ENCODE assay signal across 8 cellular contexts in the genomic region with DNA sequence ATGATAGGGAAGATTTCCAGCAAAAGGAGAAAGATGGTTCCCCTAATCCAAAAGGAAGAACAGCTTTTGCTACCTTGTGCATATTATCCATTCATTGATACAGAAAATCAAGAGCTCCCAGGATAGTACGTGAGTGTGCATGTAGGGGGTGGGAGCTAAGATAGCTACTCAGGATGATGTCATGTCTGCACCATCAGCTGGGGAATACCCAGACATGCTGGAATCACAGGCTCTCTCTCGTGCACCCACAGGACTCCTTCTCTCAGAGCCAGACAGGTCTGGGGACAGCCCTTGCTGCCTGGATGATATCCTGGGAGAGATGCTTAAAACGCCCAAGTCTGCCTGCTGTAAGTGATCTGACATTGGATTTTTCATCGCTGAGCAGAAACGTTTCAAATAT. TPM values are rescaled to one million over a fixed set of nuclear protein-coding genes. Genes with fewer than 3 reads are reported as not detected.
DNase-seq lines count a peak whose midpoint lies in the region; ATAC-seq and TF ChIP-seq lines count a peak whose summit lies in the region.

No MANE protein-coding gene starts in this region.

- no peak overlapping the region for H2AFZ ChIP-seq in SU-DHL-6 (ENCODE audit: low read depth, low read length, severe bottlenecking)

- H4K20me1 ChIP-seq in SU-DHL-6 (ENCODE audit: low read depth, low read length): no peaks in the 10 kb centered on the region

- H3K27me3 ChIP-seq in SU-DHL-6 (ENCODE audit: low read length) (no peaks in the 10 kb centered on the region), heart right ventricle (no peaks in the 10 kb centered on the region)

- intact Hi-C loops in heart right ventricle (cut with DNase I): no loop called here

- H3K27ac ChIP-seq in SU-DHL-6 (ENCODE audit: low read depth, low read length) (peak overlapping the region; percentile 63), heart right ventricle (peak overlapping the region in 1 of 10 donors; percentile 17)

- peaks cover 17% of the 10 kb centered on the region for H3F3A ChIP-seq in SU-DHL-6 (ENCODE audit: insufficient read depth)

- H3K36me3 ChIP-seq in SU-DHL-6 (ENCODE audit: low read length) (peaks cover 20% of the 10 kb centered on the region), heart right ventricle (no peaks in the 10 kb centered on the region)

- no peaks in the 10 kb centered on the region for H3K9me2 ChIP-seq in SU-DHL-6 (replicated peaks; ENCODE audit: insufficient read depth, low read length)

- H3K4me3 ChIP-seq in SU-DHL-6 (ENCODE audit: insufficient read depth, low read length, poor library complexity, severe bottlenecking) (no peak overlapping the region), heart right ventricle (no peak overlapping the region)

- TF ChIP-seq CTCF in SU-DHL-6 (IDR thresholded peaks at IDR 0.05; ENCODE audit: insufficient read depth, low read length, poor library complexity, severe bottlenecking) (no peak), heart right ventricle (IDR thresholded peaks at IDR 0.05) (no peak)

- in situ Hi-C loops in KBM-7 (cut with MboI; ENCODE audit: low pct_unique_long_range_greater_than_20kb, low sequenced_read_pairs): no loop called here

- peak overlapping the region; percentile 29 for H3K4me2 ChIP-seq in SU-DHL-6 (ENCODE audit: low read depth, low read length, poor library complexity, severe bottlenecking)

- H3K4me1 ChIP-seq in heart right ventricle: peaks cover 6 to 36% (median 21%) of the 10 kb centered on the region in 9 donors

- H3K9ac ChIP-seq in SU-DHL-6 (ENCODE audit: low read length): 0 out of 2 replicates have a peak overlapping the region, but pooled peaks have one; percentile 7

- peak; percentile 28 for DNase-seq in AG20443 (ENCODE audit: low spot score)
- no peak for DNase-seq in heart right ventricle
- DNase-seq in NCI-H1930 (lab: John Stamatoyannopoulos, UW): no peak
- DNase-seq in NCI-H2227 (lab: John Stamatoyannopoulos, UW; ENCODE audit: unreplicated experiment): no peak
- no peak for DNase-seq in KBM-7

- WGBS in heart right ventricle, 2 donors: 49 to 50% methylated on average over 5 of the region's 5 CpGs

- H3K79me2 ChIP-seq in SU-DHL-6 (ENCODE audit: insufficient read depth, low read length): peaks cover 98% of the 10 kb centered on the region

- H3K9me3 ChIP-seq in SU-DHL-6 (ENCODE audit: insufficient read depth, low read length) (peaks cover 10% of the 10 kb centered on the region; the same call in 1 of the 2 replicates), heart right ventricle (peaks cover 0 to 16% (median 0%) of the 10 kb centered on the region in 11 donors)

- peak; percentile 76 for ATAC-seq in GM21390 (IDR thresholded peaks at IDR 0.05; ENCODE audit: unreplicated experiment)
- peak in 7 of 8 donors; percentile 37 to 81 (median 53) for ATAC-seq in heart right ventricle
- no peak for ATAC-seq in HG03521 (IDR thresholded peaks at IDR 0.05; ENCODE audit: unreplicated experiment)

RNA-seq across cellular contexts. Expression of gene FOXN3, which starts 38.9 kb away (rescaled TPM):
- total RNA-seq in heart right ventricle: 100 to 1,000 TPM in 8 of 10 donors, 10 to 100 TPM in 2; 87.5 to 150 (median 114) TPM
- polyA plus RNA-seq in heart right ventricle: 10 to 100 TPM; 13.0 to 21.1 TPM
